In the genomic region with DNA sequence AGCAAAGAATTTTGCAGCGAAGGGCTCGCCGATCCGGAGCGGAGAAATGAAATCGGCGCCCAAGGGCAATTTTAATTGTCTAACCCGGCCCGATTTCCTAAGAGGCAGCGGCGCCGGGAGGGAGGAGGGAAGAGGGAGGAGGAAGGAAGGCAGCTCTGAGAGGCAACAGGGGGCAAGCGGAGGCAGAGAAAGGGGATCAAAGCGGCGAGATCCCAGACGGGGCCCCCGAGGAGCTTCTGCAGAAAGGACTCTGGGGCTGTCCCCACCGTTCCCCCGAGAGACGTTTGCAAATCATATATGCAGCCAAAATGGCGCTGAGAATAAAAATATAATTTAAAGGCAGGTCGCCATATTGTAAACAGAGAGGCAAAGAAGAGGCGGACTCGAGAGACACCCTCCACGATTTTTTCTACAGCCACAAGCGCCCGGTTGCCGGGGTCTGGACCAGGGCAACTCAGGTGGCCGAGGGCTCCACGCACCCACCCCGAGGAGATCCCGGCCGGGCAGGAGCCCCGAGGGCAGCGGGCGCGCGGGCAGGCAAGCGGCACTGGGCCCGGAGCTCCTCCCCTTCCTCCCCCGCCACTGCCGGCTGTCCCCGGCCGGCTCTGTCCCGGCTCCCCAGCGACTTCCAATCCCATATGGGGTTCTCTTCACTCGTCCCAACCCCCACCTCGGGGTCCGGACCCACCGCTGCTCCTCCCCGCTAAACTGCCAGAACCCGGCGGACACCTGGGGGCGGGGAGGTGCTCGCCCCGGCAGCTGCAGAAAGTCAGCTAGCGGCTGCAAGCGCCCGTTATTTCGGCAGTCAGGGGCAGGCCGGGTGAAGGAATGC, we compare ENCODE assay signal across 1 cellular context.
A peak's percentile ranks its signal among the peaks of the same experiment; 100 is the strongest.
TF ChIP-seq lines count a peak whose summit lies in the region.

No MANE protein-coding gene starts in this region.

TF ChIP-seq in K562, 482 proteins besides CTCF, POLR2A, EP300 and RAD21 (continues in another document):
- TF ChIP-seq ZBTB34 (CRISPR knock-in tag; IDR thresholded peaks at IDR 0.05) (no peak), MBD2 (IDR thresholded peaks at IDR 0.05; ENCODE audit: borderline replicate concordance, low read depth) (no peak), ZFX (CRISPR knock-in tag; IDR thresholded peaks at IDR 0.05) (peak; percentile 56), RB1 (IDR thresholded peaks at IDR 0.05; ENCODE audit: low read depth) (0 out of 2 replicates have a peak, but pooled peaks have one; percentile 12), BACH1 (tag; IDR thresholded peaks at IDR 0.05) (no peak), FOXK2 (conservative IDR thresholded peaks at IDR 0.05 in 1 of 2, IDR thresholded peaks at IDR 0.05 in 1 of 2; ENCODE audit: low read depth in 2 of 2) (peak; percentile 72 to 90), POLR2AphosphoS5 (IDR thresholded peaks at IDR 0.05; ENCODE audit: control insufficient read depth, insufficient read depth, low read depth, low read length) (peak; percentile 5; the same call in 1 of the 2 replicates), TOE1 (IDR thresholded peaks at IDR 0.05; ENCODE audit: borderline replicate concordance) (no peak), TOE1 (CRISPR knock-in tag; IDR thresholded peaks at IDR 0.05; ENCODE audit: borderline replicate concordance, low read depth) (0 out of 2 replicates have a peak, but pooled peaks have one; percentile 50), E2F3 (CRISPR knock-in tag; IDR thresholded peaks at IDR 0.05) (no peak), TAF15 (IDR thresholded peaks at IDR 0.05; ENCODE audit: low read depth, low read length) (no peak), NFIX (CRISPR knock-in tag; IDR thresholded peaks at IDR 0.05; ENCODE audit: low read depth) (no peak), NFRKB (IDR thresholded peaks at IDR 0.05; ENCODE audit: low read depth) (0 out of 2 replicates have a peak, but pooled peaks have one; percentile 51), CEBPB (tag; IDR thresholded peaks at IDR 0.05) (peak; percentile 58; the same call in 1 of the 2 replicates), ZC3H4 (CRISPR knock-in tag; IDR thresholded peaks at IDR 0.05; ENCODE audit: borderline replicate concordance) (no peak), HMGN3 (IDR thresholded peaks at IDR 0.05; ENCODE audit: borderline replicate concordance, extremely low read depth, insufficient read length, low read depth, low read length) (peak; percentile 57), CGGBP1 (CRISPR knock-in tag; IDR thresholded peaks at IDR 0.05) (no peak), ZNF324 (CRISPR knock-in tag; IDR thresholded peaks at IDR 0.05) (no peak), GTF2E2 (tag; IDR thresholded peaks at IDR 0.05) (no peak), NKRF (IDR thresholded peaks at IDR 0.05; ENCODE audit: borderline replicate concordance) (0 out of 2 replicates have a peak, but pooled peaks have one; percentile 12), THRAP3 (IDR thresholded peaks at IDR 0.05; ENCODE audit: borderline replicate concordance) (no peak), YY1 (IDR thresholded peaks at IDR 0.05; ENCODE audit: borderline replicate concordance in 1 of 3, control insufficient read depth in 1 of 3, extremely low read depth in 1 of 3, insufficient read depth in 3 of 3, insufficient read length in 1 of 3, insufficient replicate concordance in 2 of 3, low read depth in 1 of 3, low read length in 2 of 3) (peak; percentile 34 to 87 (median 80)), CXXC5 (CRISPR knock-in tag; IDR thresholded peaks at IDR 0.05) (0 out of 2 replicates have a peak, but pooled peaks have one; percentile 31), MAZ (CRISPR knock-in tag; conservative IDR thresholded peaks at IDR 0.05 in 1 of 2, IDR thresholded peaks at IDR 0.05 in 1 of 2) (peak in 1 of 2 experiments; percentile 48; a peak in 2 of 4 replicates), IRF1 (CRISPR knock-in tag; IDR thresholded peaks at IDR 0.05; ENCODE audit: borderline replicate concordance) (no peak), ZFP30 (CRISPR knock-in tag; IDR thresholded peaks at IDR 0.05; ENCODE audit: borderline replicate concordance) (no peak), EGR1 (conservative IDR thresholded peaks at IDR 0.05) (peak; percentile 63)
- TF ChIP-seq, protein P1, sequence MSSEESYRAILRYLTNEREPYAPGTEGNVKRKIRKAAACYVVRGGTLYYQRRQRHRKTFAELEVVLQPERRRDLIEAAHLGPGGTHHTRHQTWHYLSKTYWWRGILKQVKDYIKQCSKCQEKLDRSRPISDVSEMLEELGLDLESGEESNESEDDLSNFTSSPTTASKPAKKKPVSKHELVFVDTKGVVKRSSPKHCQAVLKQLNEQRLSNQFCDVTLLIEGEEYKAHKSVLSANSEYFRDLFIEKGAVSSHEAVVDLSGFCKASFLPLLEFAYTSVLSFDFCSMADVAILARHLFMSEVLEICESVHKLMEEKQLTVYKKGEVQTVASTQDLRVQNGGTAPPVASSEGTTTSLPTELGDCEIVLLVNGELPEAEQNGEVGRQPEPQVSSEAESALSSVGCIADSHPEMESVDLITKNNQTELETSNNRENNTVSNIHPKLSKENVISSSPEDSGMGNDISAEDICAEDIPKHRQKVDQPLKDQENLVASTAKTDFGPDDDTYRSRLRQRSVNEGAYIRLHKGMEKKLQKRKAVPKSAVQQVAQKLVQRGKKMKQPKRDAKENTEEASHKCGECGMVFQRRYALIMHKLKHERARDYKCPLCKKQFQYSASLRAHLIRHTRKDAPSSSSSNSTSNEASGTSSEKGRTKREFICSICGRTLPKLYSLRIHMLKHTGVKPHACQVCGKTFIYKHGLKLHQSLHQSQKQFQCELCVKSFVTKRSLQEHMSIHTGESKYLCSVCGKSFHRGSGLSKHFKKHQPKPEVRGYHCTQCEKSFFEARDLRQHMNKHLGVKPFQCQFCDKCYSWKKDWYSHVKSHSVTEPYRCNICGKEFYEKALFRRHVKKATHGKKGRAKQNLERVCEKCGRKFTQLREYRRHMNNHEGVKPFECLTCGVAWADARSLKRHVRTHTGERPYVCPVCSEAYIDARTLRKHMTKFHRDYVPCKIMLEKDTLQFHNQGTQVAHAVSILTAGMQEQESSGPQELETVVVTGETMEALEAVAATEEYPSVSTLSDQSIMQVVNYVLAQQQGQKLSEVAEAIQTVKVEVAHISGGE (CRISPR knock-in tag; IDR thresholded peaks at IDR 0.05) = peak in 1 of 3 experiments; percentile 58; a peak in 1 of 6 replicates
- TF ChIP-seq, protein P2, sequence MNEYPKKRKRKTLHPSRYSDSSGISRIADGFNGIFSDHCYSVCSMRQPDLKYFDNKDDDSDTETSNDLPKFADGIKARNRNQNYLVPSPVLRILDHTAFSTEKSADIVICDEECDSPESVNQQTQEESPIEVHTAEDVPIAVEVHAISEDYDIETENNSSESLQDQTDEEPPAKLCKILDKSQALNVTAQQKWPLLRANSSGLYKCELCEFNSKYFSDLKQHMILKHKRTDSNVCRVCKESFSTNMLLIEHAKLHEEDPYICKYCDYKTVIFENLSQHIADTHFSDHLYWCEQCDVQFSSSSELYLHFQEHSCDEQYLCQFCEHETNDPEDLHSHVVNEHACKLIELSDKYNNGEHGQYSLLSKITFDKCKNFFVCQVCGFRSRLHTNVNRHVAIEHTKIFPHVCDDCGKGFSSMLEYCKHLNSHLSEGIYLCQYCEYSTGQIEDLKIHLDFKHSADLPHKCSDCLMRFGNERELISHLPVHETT (CRISPR knock-in tag; conservative IDR thresholded peaks at IDR 0.05 in 1 of 2, IDR thresholded peaks at IDR 0.05 in 1 of 2) = peak in 1 of 2 experiments; percentile 25; a peak in 1 of 4 replicates
- TF ChIP-seq, protein P3, sequence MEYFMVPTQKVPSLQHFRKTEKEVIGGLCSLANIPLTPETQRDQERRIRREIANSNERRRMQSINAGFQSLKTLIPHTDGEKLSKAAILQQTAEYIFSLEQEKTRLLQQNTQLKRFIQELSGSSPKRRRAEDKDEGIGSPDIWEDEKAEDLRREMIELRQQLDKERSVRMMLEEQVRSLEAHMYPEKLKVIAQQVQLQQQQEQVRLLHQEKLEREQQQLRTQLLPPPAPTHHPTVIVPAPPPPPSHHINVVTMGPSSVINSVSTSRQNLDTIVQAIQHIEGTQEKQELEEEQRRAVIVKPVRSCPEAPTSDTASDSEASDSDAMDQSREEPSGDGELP (CRISPR knock-in tag; IDR thresholded peaks at IDR 0.05; ENCODE audit: borderline replicate concordance) = 0 out of 2 replicates have a peak, but pooled peaks have one; percentile 5
- TF ChIP-seq, protein P4, sequence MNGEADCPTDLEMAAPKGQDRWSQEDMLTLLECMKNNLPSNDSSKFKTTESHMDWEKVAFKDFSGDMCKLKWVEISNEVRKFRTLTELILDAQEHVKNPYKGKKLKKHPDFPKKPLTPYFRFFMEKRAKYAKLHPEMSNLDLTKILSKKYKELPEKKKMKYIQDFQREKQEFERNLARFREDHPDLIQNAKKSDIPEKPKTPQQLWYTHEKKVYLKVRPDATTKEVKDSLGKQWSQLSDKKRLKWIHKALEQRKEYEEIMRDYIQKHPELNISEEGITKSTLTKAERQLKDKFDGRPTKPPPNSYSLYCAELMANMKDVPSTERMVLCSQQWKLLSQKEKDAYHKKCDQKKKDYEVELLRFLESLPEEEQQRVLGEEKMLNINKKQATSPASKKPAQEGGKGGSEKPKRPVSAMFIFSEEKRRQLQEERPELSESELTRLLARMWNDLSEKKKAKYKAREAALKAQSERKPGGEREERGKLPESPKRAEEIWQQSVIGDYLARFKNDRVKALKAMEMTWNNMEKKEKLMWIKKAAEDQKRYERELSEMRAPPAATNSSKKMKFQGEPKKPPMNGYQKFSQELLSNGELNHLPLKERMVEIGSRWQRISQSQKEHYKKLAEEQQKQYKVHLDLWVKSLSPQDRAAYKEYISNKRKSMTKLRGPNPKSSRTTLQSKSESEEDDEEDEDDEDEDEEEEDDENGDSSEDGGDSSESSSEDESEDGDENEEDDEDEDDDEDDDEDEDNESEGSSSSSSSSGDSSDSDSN (IDR thresholded peaks at IDR 0.05; ENCODE audit: borderline replicate concordance in 1 of 2, low read depth in 2 of 2, low read length in 2 of 2) = 0 out of 4 replicates have a peak, but pooled peaks of 1 of the 2 experiments have one; percentile 61
- TF ChIP-seq, protein P5, sequence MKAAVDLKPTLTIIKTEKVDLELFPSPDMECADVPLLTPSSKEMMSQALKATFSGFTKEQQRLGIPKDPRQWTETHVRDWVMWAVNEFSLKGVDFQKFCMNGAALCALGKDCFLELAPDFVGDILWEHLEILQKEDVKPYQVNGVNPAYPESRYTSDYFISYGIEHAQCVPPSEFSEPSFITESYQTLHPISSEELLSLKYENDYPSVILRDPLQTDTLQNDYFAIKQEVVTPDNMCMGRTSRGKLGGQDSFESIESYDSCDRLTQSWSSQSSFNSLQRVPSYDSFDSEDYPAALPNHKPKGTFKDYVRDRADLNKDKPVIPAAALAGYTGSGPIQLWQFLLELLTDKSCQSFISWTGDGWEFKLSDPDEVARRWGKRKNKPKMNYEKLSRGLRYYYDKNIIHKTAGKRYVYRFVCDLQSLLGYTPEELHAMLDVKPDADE (conservative IDR thresholded peaks at IDR 0.05; ENCODE audit: control insufficient read depth, low read depth, low read length) = peak; percentile 43; the same call in 1 of the 2 replicates
- TF ChIP-seq, protein P6, sequence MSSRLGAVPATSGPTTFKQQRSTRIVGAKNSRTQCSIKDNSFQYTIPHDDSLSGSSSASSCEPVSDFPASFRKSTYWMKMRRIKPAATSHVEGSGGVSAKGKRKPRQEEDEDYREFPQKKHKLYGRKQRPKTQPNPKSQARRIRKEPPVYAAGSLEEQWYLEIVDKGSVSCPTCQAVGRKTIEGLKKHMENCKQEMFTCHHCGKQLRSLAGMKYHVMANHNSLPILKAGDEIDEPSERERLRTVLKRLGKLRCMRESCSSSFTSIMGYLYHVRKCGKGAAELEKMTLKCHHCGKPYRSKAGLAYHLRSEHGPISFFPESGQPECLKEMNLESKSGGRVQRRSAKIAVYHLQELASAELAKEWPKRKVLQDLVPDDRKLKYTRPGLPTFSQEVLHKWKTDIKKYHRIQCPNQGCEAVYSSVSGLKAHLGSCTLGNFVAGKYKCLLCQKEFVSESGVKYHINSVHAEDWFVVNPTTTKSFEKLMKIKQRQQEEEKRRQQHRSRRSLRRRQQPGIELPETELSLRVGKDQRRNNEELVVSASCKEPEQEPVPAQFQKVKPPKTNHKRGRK (tag; IDR thresholded peaks at IDR 0.05) = no peak
